Comparison of ENCODE assay signal across 1 cellular context in genomic region chr15:42273099-42273899, GRCh38.
TF ChIP-seq lines count a peak whose summit lies in the region.

GANC (plus strand) TSS chr15:42273201; CDS start chr15:42274482, 1,281 bp downstream.
TMEM87A (minus strand) TSS chr15:42273433; CDS start chr15:42273398, 35 bp downstream.

TF ChIP-seq in K562, 482 proteins besides CTCF, POLR2A, EP300 and RAD21 (continued from another document and continues in another):
- TF ChIP-seq E2F8 (IDR thresholded peaks at IDR 0.05; ENCODE audit: low read depth, partially characterized antibody) (peak; percentile 93), DMBX1 (CRISPR knock-in tag; IDR thresholded peaks at IDR 0.05; ENCODE audit: borderline replicate concordance) (0 out of 2 replicates have a peak, but pooled peaks have one; percentile 49), GABPB1 (CRISPR knock-in tag; IDR thresholded peaks at IDR 0.05) (peak; percentile 91), ATF3 (IDR thresholded peaks at IDR 0.05) (no peak), ATF3 (CRISPR knock-in tag; conservative IDR thresholded peaks at IDR 0.05) (peak; percentile 75), BRF1 (IDR thresholded peaks at IDR 0.05; ENCODE audit: borderline replicate concordance, extremely low read depth, insufficient read length) (no peak), NBN (IDR thresholded peaks at IDR 0.05; ENCODE audit: low read depth) (peak; percentile 89), MIER1 (IDR thresholded peaks at IDR 0.05; ENCODE audit: low read depth) (no peak), PBX2 (CRISPR knock-in tag; IDR thresholded peaks at IDR 0.05; ENCODE audit: low read depth) (no peak), PBX2 (tag; conservative IDR thresholded peaks at IDR 0.05; ENCODE audit: low read depth) (no peak), THRA (IDR thresholded peaks at IDR 0.05) (no peak), ERF (CRISPR knock-in tag; IDR thresholded peaks at IDR 0.05) (0 out of 2 replicates have a peak, but pooled peaks have one; percentile 62), E2F3 (CRISPR knock-in tag; IDR thresholded peaks at IDR 0.05) (0 out of 2 replicates have a peak, but pooled peaks have one; percentile 53), ZNF280A (IDR thresholded peaks at IDR 0.05; ENCODE audit: low read depth, partially characterized antibody) (no peak), CAMTA2 (CRISPR knock-in tag; conservative IDR thresholded peaks at IDR 0.05) (no peak), FOXP4 (CRISPR knock-in tag; IDR thresholded peaks at IDR 0.05; ENCODE audit: borderline replicate concordance) (no peak), KLF13 (tag; IDR thresholded peaks at IDR 0.05; ENCODE audit: borderline replicate concordance, low read depth) (peak; percentile 94), SMC3 (conservative IDR thresholded peaks at IDR 0.05; ENCODE audit: insufficient read depth, low read depth, low read length) (no peak), ARID3A (IDR thresholded peaks at IDR 0.05; ENCODE audit: borderline replicate concordance, low read depth, low read length) (no peak), SREBF2 (CRISPR knock-in tag; IDR thresholded peaks at IDR 0.05) (no peak), JUN (IDR thresholded peaks at IDR 0.05; ENCODE audit: borderline replicate concordance, low read depth, low read length) (no peak; the same call in 1 of the 2 replicates), JUN (CRISPR knock-in tag; IDR thresholded peaks at IDR 0.05; ENCODE audit: borderline replicate concordance) (no peak), ZNF507 (tag; conservative IDR thresholded peaks at IDR 0.05) (no peak), NR4A1 (CRISPR knock-in tag; IDR thresholded peaks at IDR 0.05) (0 out of 2 replicates have a peak, but pooled peaks have one; percentile 65), NR4A1 (tag; IDR thresholded peaks at IDR 0.05) (peak; percentile 45; the same call in 1 of the 2 replicates), NEUROD1 (IDR thresholded peaks at IDR 0.05; ENCODE audit: borderline replicate concordance, low read depth, low read length, partially characterized antibody) (peak; percentile 63), RAD51 (IDR thresholded peaks at IDR 0.05; ENCODE audit: borderline replicate concordance, low read depth) (no peak), TSHZ1 (CRISPR knock-in tag; IDR thresholded peaks at IDR 0.05) (no peak), TOE1 (IDR thresholded peaks at IDR 0.05; ENCODE audit: borderline replicate concordance) (peak; percentile 84), TOE1 (CRISPR knock-in tag; IDR thresholded peaks at IDR 0.05; ENCODE audit: borderline replicate concordance, low read depth) (0 out of 2 replicates have a peak, but pooled peaks have one; percentile 56), DNMT1 (IDR thresholded peaks at IDR 0.05) (no peak), ZNF584 (CRISPR knock-in tag; IDR thresholded peaks at IDR 0.05; ENCODE audit: low read depth) (no peak), XRCC5 (IDR thresholded peaks at IDR 0.05; ENCODE audit: low read depth, low read length) (no peak), U2AF1 (optimal IDR thresholded peaks at IDR 0.05; ENCODE audit: low read depth, low read length) (no peak), ZBTB2 (IDR thresholded peaks at IDR 0.05) (0 out of 2 replicates have a peak, but pooled peaks have one; percentile 45), TAF7 (tag; IDR thresholded peaks at IDR 0.05) (peak; percentile 98), HDAC1 (IDR thresholded peaks at IDR 0.05) (peak in 1 of 2 experiments; percentile 96; a peak in 2 of 4 replicates), ZEB2 (IDR thresholded peaks at IDR 0.05) (0 out of 2 replicates have a peak, but pooled peaks have one; percentile 13)
